Comparison of ENCODE assay signal across 10 cellular contexts in genomic region chr2:85924522-85924921, GRCh38. TPM values are rescaled to one million over a fixed set of nuclear protein-coding genes. Genes with fewer than 3 reads are reported as not detected.
A peak's percentile ranks its signal among the peaks of the same experiment; 100 is the strongest.
DNase-seq lines count a peak whose midpoint lies in the region; ATAC-seq and TF ChIP-seq lines count a peak whose summit lies in the region.
"Had no signal": no experiment of that assay in that cellular context is flagged by ENCODE, and none has a peak within 500 bp of the region (broad histone marks: within the 10 kb centered on the region; RNA-seq: fewer than 3 reads in every experiment).

No MANE protein-coding gene starts in this region.

- no peak overlapping the region for H3K4me3 Mint-ChIP-seq in mesothelial cell of epicardium
- H3K4me3 Mint-ChIP-seq: natural killer cell had no signal

- no peaks in the 10 kb centered on the region for H3K9me3 Mint-ChIP-seq in mesothelial cell of epicardium
- H3K9me3 Mint-ChIP-seq: natural killer cell had no signal

- ATAC-seq in esophagus mucosa, result peak; percentile 82
- ATAC-seq: natural killer cell had no signal

- no peak overlapping the region for H3K27ac Mint-ChIP-seq in mesothelial cell of epicardium
- H3K27ac Mint-ChIP-seq: natural killer cell had no signal

- no peak for TF ChIP-seq CTCF in mesothelial cell of epicardium (IDR thresholded peaks at IDR 0.05; ENCODE audit: unreplicated experiment)

- H3K27me3 Mint-ChIP-seq in mesothelial cell of epicardium (ENCODE audit: low read depth), result no peaks in the 10 kb centered on the region

- DNase-seq in AG08395 (ENCODE audit: low spot score) (peak; percentile 91), NCI-H226 (peak; percentile 55), myocyte (ENCODE audit: low read depth) (peak; percentile 65), NCI-H2227 treated with DMSO at 0.1 percent for 48 hours (lab: John Stamatoyannopoulos, UW) (no peak), NCI-H146 (lab: John Stamatoyannopoulos, UW) (no peak), mesothelial cell of epicardium (ENCODE audit: low spot score in 2 of 2, unreplicated experiment in 2 of 2) (no peak), activated T-cell treated with anti-CD3 and anti-CD28 coated beads for 4 hours (no peak)
- DNase-seq: natural killer cell; stimulated activated CD8-positive, alpha-beta memory T cell treated with anti-CD3 and anti-CD28 coated beads, Interleukin-4, amount 100 ng/mL, for 48 hours had no signal

- no peaks in the 10 kb centered on the region for H3K36me3 Mint-ChIP-seq in mesothelial cell of epicardium
- H3K36me3 Mint-ChIP-seq: natural killer cell had no signal

- H3K4me1 Mint-ChIP-seq in mesothelial cell of epicardium, result peaks cover 19% of the 10 kb centered on the region

RNA-seq across cellular contexts. Expression of gene ST3GAL5, which starts 35.7 kb away (rescaled TPM):
- total RNA-seq in esophagus mucosa (1.2 TPM), myocyte (46.9 and 68.8 TPM in 2 replicates), mesothelial cell of epicardium (23.2 to 28.6 TPM (median 25.8 TPM) in 3 replicates)
- polyA plus RNA-seq in myocyte (2012), result 13.8 TPM

Comparison
In these comparisons a context has a peak if more than half of its experiments do, and no peak if none do; other contexts are left out.
1. DNase-seq: peak in AG08395 (single experiment), NCI-H226 (single experiment) and myocyte (single experiment); none in NCI-H2227 treated with DMSO at 0.1 percent for 48 hours (single experiment), NCI-H146 (single experiment), mesothelial cell of epicardium (0 of 2) and activated T-cell treated with anti-CD3 and anti-CD28 coated beads for 4 hours (single experiment).
2. RNA of gene ST3GAL5, which starts 35.7 kb away (total RNA-seq): 46.9 to 68.8 TPM in myocyte and 23.2 to 28.6 TPM in mesothelial cell of epicardium; 1.2 TPM in esophagus mucosa (single experiment); every median in the first group is over 10 times any median in the second.